Comparison of ENCODE assay signal across 21 cellular contexts in genomic region chr15:72205273-72205672, GRCh38. TPM values are rescaled to one million over a fixed set of nuclear protein-coding genes. Genes with fewer than 3 reads are reported as not detected.
DNase-seq lines count a peak whose midpoint lies in the region; ATAC-seq lines count a peak whose summit lies in the region.
"Had no signal": no experiment of that assay in that cellular context is flagged by ENCODE, and none has a peak within 500 bp of the region (broad histone marks: within the 10 kb centered on the region; RNA-seq: fewer than 3 reads in every experiment).

No MANE protein-coding gene starts in this region.

- H3K36me3 ChIP-seq in GM23248 (ENCODE audit: low read depth) = peaks cover 93% of the 10 kb centered on the region

- POLR2A ChIA-PET in activated naive CD8-positive, alpha-beta T cell treated with anti-CD3 and anti-CD28 coated beads, Interleukin-2, amount 10 ng/mL, durations not matched to agents 7 days and 5 days (lab: Charles Lee) = no interaction called here

- H3K4me1 Mint-ChIP-seq in activated T-cell treated with anti-CD3 and anti-CD28 coated beads, Interleukin-2, amount 50 U/mL, for 24 hours (ENCODE audit: low read depth) = peaks cover 49% of the 10 kb centered on the region
- peaks cover 14% of the 10 kb centered on the region for H3K4me1 Mint-ChIP-seq in activated naive CD8-positive, alpha-beta T cell treated with anti-CD3 and anti-CD28 coated beads, Interleukin-2, amount 10 ng/mL, durations not matched to agents 7 days and 5 days
- H3K4me1 Mint-ChIP-seq: immature natural killer cell, neural crest cell had no signal

- WGBS in GM23248 (ENCODE audit: low coverage in 1 of 2, low lambda C conversion rate in 2 of 2, missing lambda C conversion rate in 2 of 2), 2 experiments = 93 to 100% methylated on average over 2 of the region's 2 CpGs

- no peak for ATAC-seq in activated naive CD8-positive, alpha-beta T cell treated with anti-CD3 and anti-CD28 coated beads, Interleukin-2, amount 10 ng/mL, durations not matched to agents 7 days and 5 days (ENCODE audit: low read depth)
- ATAC-seq in GM18858 (IDR thresholded peaks at IDR 0.05; ENCODE audit: unreplicated experiment) = no peak
- ATAC-seq: left ventricle myocardium superior, mucosa of descending colon had no signal

- peaks cover 71% of the 10 kb centered on the region for H3K79me2 ChIP-seq in GM23248 (ENCODE audit: insufficient read depth)

- in situ Hi-C loops in GM23248 (cut with MboI) = no loop called here

- H4K20me1 ChIP-seq in GM23248 (ENCODE audit: insufficient read depth) = peaks cover 24% of the 10 kb centered on the region

- no peaks in the 10 kb centered on the region for H3K9me2 ChIP-seq in GM23248 (ENCODE audit: insufficient read depth)

- no peak overlapping the region for H2AFZ ChIP-seq in GM23248
- H2AFZ ChIP-seq: hepatocyte had no signal

- H3K9me3 ChIP-seq in GM23248 (ENCODE audit: low read depth) = no peaks in the 10 kb centered on the region
- H3K9me3 ChIP-seq: adrenal gland; BLaER1 treated with 17β-estradiol and CSF1 and Interleukin-3, amounts not matched to agents 10 nM and 100 nM; mucosa of descending colon; suprapubic skin had no signal

- no peaks in the 10 kb centered on the region for H3K9me3 Mint-ChIP-seq in activated T-cell treated with anti-CD3 and anti-CD28 coated beads, Interleukin-2, amount 50 U/mL, for 24 hours
- no peaks in the 10 kb centered on the region for H3K9me3 Mint-ChIP-seq in activated naive CD8-positive, alpha-beta T cell treated with anti-CD3 and anti-CD28 coated beads, Interleukin-2, amount 10 ng/mL, durations not matched to agents 7 days and 5 days
- H3K9me3 Mint-ChIP-seq: immature natural killer cell, neural crest cell had no signal

- H3K27ac Mint-ChIP-seq in activated T-cell treated with anti-CD3 and anti-CD28 coated beads, Interleukin-2, amount 50 U/mL, for 24 hours = peak overlapping the region; percentile 83
- peak overlapping the region; percentile 0 for H3K27ac Mint-ChIP-seq in activated naive CD8-positive, alpha-beta T cell treated with anti-CD3 and anti-CD28 coated beads, Interleukin-2, amount 10 ng/mL, durations not matched to agents 7 days and 5 days

- no peak overlapping the region for H3K4me3 ChIP-seq in GM23248
- H3K4me3 ChIP-seq: adrenal gland; BLaER1 treated with 17β-estradiol and CSF1 and Interleukin-3, amounts not matched to agents 10 nM and 100 nM; hepatocyte; mucosa of descending colon; suprapubic skin had no signal

- H3K27me3 ChIP-seq in GM23248 (replicated peaks; ENCODE audit: insufficient read depth) = no peaks in the 10 kb centered on the region
- H3K27me3 ChIP-seq: adrenal gland; BLaER1 treated with 17β-estradiol and CSF1 and Interleukin-3, amounts not matched to agents 10 nM and 100 nM; hepatocyte; suprapubic skin had no signal

- H3K4me3 Mint-ChIP-seq in activated T-cell treated with anti-CD3 and anti-CD28 coated beads, Interleukin-2, amount 50 U/mL, for 24 hours = no peak overlapping the region
- H3K4me3 Mint-ChIP-seq in activated naive CD8-positive, alpha-beta T cell treated with anti-CD3 and anti-CD28 coated beads, Interleukin-2, amount 10 ng/mL, durations not matched to agents 7 days and 5 days = no peak overlapping the region
- H3K4me3 Mint-ChIP-seq: immature natural killer cell had no signal

- peaks cover 99% of the 10 kb centered on the region for H3K36me3 Mint-ChIP-seq in activated T-cell treated with anti-CD3 and anti-CD28 coated beads, Interleukin-2, amount 50 U/mL, for 24 hours (ENCODE audit: low read depth)
- H3K36me3 Mint-ChIP-seq in activated naive CD8-positive, alpha-beta T cell treated with anti-CD3 and anti-CD28 coated beads, Interleukin-2, amount 10 ng/mL, durations not matched to agents 7 days and 5 days = peaks cover 51% of the 10 kb centered on the region

- peaks cover 98% of the 10 kb centered on the region for H3F3A ChIP-seq in GM23248 (ENCODE audit: insufficient read depth)

- peak overlapping the region; percentile 61 for H3K27ac ChIP-seq in GM23248
- H3K27ac ChIP-seq: BLaER1 treated with 17β-estradiol and CSF1 and Interleukin-3, amounts not matched to agents 10 nM and 100 nM; hepatocyte; suprapubic skin had no signal

- no peak overlapping the region for H3K9ac ChIP-seq in GM23248

- H3K27me3 Mint-ChIP-seq in activated T-cell treated with anti-CD3 and anti-CD28 coated beads, Interleukin-2, amount 50 U/mL, for 24 hours = no peaks in the 10 kb centered on the region
- no peaks in the 10 kb centered on the region for H3K27me3 Mint-ChIP-seq in activated naive CD8-positive, alpha-beta T cell treated with anti-CD3 and anti-CD28 coated beads, Interleukin-2, amount 10 ng/mL, durations not matched to agents 7 days and 5 days

- peaks cover 20% of the 10 kb centered on the region for H3K4me1 ChIP-seq in GM23248 (ENCODE audit: insufficient read depth)

- DNase-seq in activated T-cell treated with anti-CD3 and anti-CD28 coated beads, Interleukin-2, amount 50 U/mL, for 24 hours = no peak
- no peak for DNase-seq in activated T-cell treated with anti-CD3 and anti-CD28 coated beads, Interleukin-2, amount 50 U/mL, for 48 hours
- DNase-seq in GM23248 = no peak
- DNase-seq in activated naive CD8-positive, alpha-beta T cell treated with anti-CD3 and anti-CD28 coated beads, Interleukin-2, amount 10 ng/mL, durations not matched to agents 7 days and 5 days = no peak
- peak; percentile 6 for DNase-seq in mesenteric fat pad (ENCODE audit: low spot score)
- no peak for DNase-seq in SKM-1 treated with dmso at 0.1 percent for 144 hours (lab: John Stamatoyannopoulos, UW; ENCODE audit: unreplicated experiment)
- no peak for DNase-seq in NCI-H1436 treated with DMSO at 0.1 percent for 48 hours (lab: John Stamatoyannopoulos, UW)
- DNase-seq: adrenal gland, dermis blood vessel endothelial cell, immature natural killer cell, left ventricle myocardium superior, mucosa of descending colon, NCI-H1105, NCI-H2081, OCI-M1, SHP77 treated with DMSO at 0.1 percent for 48 hours had no signal

- no peak overlapping the region for H3K4me2 ChIP-seq in GM23248 (ENCODE audit: unreplicated experiment)
- H3K4me2 ChIP-seq: hepatocyte had no signal

RNA-seq across cellular contexts. Expression of gene GRAMD2A, which starts 7.7 kb away (rescaled TPM):
- total RNA-seq in GM23248 (2014; rRNA removed; shearing (Covaris generic)) = not detected in 2 replicates
- not detected in 2 replicates for polyA plus RNA-seq in GM23248 (2016; fragmentation: Nextera tagmentation; extraction: Ambion mirVana)
- total RNA-seq in activated naive CD8-positive, alpha-beta T cell treated with anti-CD3 and anti-CD28 coated beads, Interleukin-2, amount 10 ng/mL, durations not matched to agents 7 days and 5 days = not detected
- total RNA-seq in mesenteric fat pad = not detected
- total RNA-seq: left ventricle myocardium superior had no signal
- polyA plus RNA-seq: immature natural killer cell had no signal

RNA-seq across cellular contexts. Expression of gene PKM, which starts 25.7 kb away (rescaled TPM):
- total RNA-seq in GM23248 (2014; rRNA removed; shearing (Covaris generic)) = 2,534 and 2,557 TPM in 2 replicates
- 2,427 and 2,525 TPM in 2 replicates for polyA plus RNA-seq in GM23248 (2016; fragmentation: Nextera tagmentation; extraction: Ambion mirVana)
- total RNA-seq in activated naive CD8-positive, alpha-beta T cell treated with anti-CD3 and anti-CD28 coated beads, Interleukin-2, amount 10 ng/mL, durations not matched to agents 7 days and 5 days = 100 to 1,000 TPM; 965 to 980 TPM
- 414 TPM for total RNA-seq in mesenteric fat pad
